In the genomic region with DNA sequence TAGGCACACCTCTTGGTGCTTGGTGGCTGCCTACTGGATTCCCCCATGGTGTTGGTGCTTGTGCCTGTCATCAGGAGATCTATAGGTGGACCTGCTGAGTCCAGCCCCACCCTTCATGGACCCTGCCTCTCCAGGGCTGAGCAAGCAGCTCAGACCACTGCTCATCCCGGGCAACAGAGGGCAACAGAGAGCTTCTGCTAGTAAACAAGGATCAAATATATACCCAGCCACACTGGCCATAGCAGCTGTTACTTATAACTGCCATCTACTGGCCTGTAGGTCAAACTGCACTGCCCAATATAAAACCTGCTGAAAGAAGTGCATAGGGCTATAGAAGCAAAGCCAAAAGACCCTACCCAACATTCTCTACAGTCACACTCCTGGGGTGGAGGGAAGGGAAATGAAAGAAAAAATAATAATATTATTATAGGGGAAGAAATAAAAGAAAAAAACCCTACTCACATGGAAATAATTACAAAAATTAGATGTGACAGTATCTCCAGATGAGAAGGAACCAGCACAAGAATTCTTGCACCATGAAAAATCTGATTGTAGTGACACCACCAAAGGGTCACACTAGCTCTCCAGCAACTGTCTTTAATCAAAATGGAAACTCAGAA, we compare ENCODE assay signal across 8 cellular contexts. TPM values are rescaled to one million over a fixed set of nuclear protein-coding genes. Genes with fewer than 3 reads are reported as not detected.
DNase-seq lines count a peak whose midpoint lies in the region; ATAC-seq and TF ChIP-seq lines count a peak whose summit lies in the region.

No MANE protein-coding gene starts in this region.

- H3K27ac Mint-ChIP-seq in activated CD4-positive, alpha-beta memory T cell treated with anti-CD3 and anti-CD28 coated beads, Interleukin-2, amount 10 ng/mL, durations not matched to agents 7 days and 5 days = no peak overlapping the region

- POLR2A ChIA-PET in activated CD4-positive, alpha-beta memory T cell treated with anti-CD3 and anti-CD28 coated beads, Interleukin-2, amount 10 ng/mL, durations not matched to agents 7 days and 5 days (lab: Charles Lee) = interaction anchor here (1.1 kb wide), 1 partner anchor 55 kb away, joined by 12 read pairs; a partner anchor contains a TSS

- H4K20me1 ChIP-seq in fibroblast of lung (ENCODE audit: control insufficient read depth, extremely low read depth, insufficient read depth, low read length) = no peaks in the 10 kb centered on the region

- H3K27me3 ChIP-seq in fibroblast of lung (ENCODE audit: control insufficient read depth, insufficient read depth, low read length) (no peaks in the 10 kb centered on the region), stomach (no peaks in the 10 kb centered on the region)

- no peak overlapping the region for H3K4me3 Mint-ChIP-seq in activated CD4-positive, alpha-beta memory T cell treated with anti-CD3 and anti-CD28 coated beads, Interleukin-2, amount 10 ng/mL, durations not matched to agents 7 days and 5 days

- H3K27ac ChIP-seq in fibroblast of lung (ENCODE audit: insufficient read depth, low read length) (no peak overlapping the region), stomach (no peak overlapping the region)

- no peaks in the 10 kb centered on the region for H3K36me3 ChIP-seq in fibroblast of lung (ENCODE audit: control insufficient read depth, insufficient read depth, low read length)
- H3K36me3 ChIP-seq in stomach = no peaks in the 10 kb centered on the region

- ATAC-seq in GM18520 (IDR thresholded peaks at IDR 0.05; ENCODE audit: unreplicated experiment) (peak; percentile 98), HG02970 (IDR thresholded peaks at IDR 0.05; ENCODE audit: low FRiP score, unreplicated experiment) (peak; percentile 100)

- H3K4me3 ChIP-seq in AG09309 (ENCODE audit: control insufficient read depth, low read depth, low read length) = no peak overlapping the region
- H3K4me3 ChIP-seq in fibroblast of lung (replicated peaks in 1 of 4; ENCODE audit: control extremely low read depth in 1 of 4, insufficient read depth in 1 of 4, low read depth in 3 of 4, low read length in 4 of 4) = no peak overlapping the region
- no peak overlapping the region for H3K4me3 ChIP-seq in stomach

- H3K4me2 ChIP-seq in fibroblast of lung (ENCODE audit: extremely low read depth, insufficient read depth, low read length) = no peak overlapping the region

- peak; percentile 63 for TF ChIP-seq CTCF in AG09309 (IDR thresholded peaks at IDR 0.05; ENCODE audit: control insufficient read depth, insufficient read depth, low read depth, low read length, missing control alignments)
- TF ChIP-seq CTCF in fibroblast of lung (conservative IDR thresholded peaks at IDR 0.05 in 1 of 2, IDR thresholded peaks at IDR 0.05 in 1 of 2; ENCODE audit: low read depth in 1 of 2, low read length in 2 of 2) = peak; percentile 35 to 48
- TF ChIP-seq CTCF in stomach (IDR thresholded peaks at IDR 0.05) = peak in 2 of 7 experiments; percentile 16 to 38

- no peaks in the 10 kb centered on the region for H3K36me3 Mint-ChIP-seq in activated CD4-positive, alpha-beta memory T cell treated with anti-CD3 and anti-CD28 coated beads, Interleukin-2, amount 10 ng/mL, durations not matched to agents 7 days and 5 days (ENCODE audit: low read depth)

- no peaks in the 10 kb centered on the region for H3K79me2 ChIP-seq in fibroblast of lung (ENCODE audit: control insufficient read depth, insufficient read depth, low read length)

- H3K9me3 ChIP-seq in fibroblast of lung (ENCODE audit: control insufficient read depth, insufficient read depth, low read depth, low read length) (no peaks in the 10 kb centered on the region), stomach (peaks cover 9 to 26% (median 19%) of the 10 kb centered on the region in 4 donors)

- no peak for TF ChIP-seq EP300 in stomach (IDR thresholded peaks at IDR 0.05)

- H2AFZ ChIP-seq in fibroblast of lung (ENCODE audit: low read length) = no peak overlapping the region

- H3K27me3 Mint-ChIP-seq in activated CD4-positive, alpha-beta memory T cell treated with anti-CD3 and anti-CD28 coated beads, Interleukin-2, amount 10 ng/mL, durations not matched to agents 7 days and 5 days = peaks cover 36% of the 10 kb centered on the region

- CTCF ChIA-PET in activated CD4-positive, alpha-beta memory T cell treated with anti-CD3 and anti-CD28 coated beads, Interleukin-2, amount 10 ng/mL, durations not matched to agents 7 days and 5 days (lab: Charles Lee) = interaction anchor here (0.7 to 2.1 kb wide), 27 partner anchors 12 to 762 kb away, joined by 3 to 35 read pairs (median 3); a partner anchor contains a TSS

- H3K9ac ChIP-seq in fibroblast of lung (ENCODE audit: insufficient read depth, low read length) = no peak overlapping the region

- H3K4me1 ChIP-seq in fibroblast of lung (ENCODE audit: control insufficient read depth, extremely low read depth, insufficient read depth, low read length) = no peaks in the 10 kb centered on the region
- H3K4me1 ChIP-seq in stomach = no peaks in the 10 kb centered on the region

- intact Hi-C loops in stomach (cut with DNase I; ENCODE audit: low total_unique reads) = no loop called here

- no peak for TF ChIP-seq POLR2A in stomach (IDR thresholded peaks at IDR 0.05)

- peaks cover 12% of the 10 kb centered on the region for H3K4me1 Mint-ChIP-seq in activated CD4-positive, alpha-beta memory T cell treated with anti-CD3 and anti-CD28 coated beads, Interleukin-2, amount 10 ng/mL, durations not matched to agents 7 days and 5 days

- H3K9me3 Mint-ChIP-seq in activated CD4-positive, alpha-beta memory T cell treated with anti-CD3 and anti-CD28 coated beads, Interleukin-2, amount 10 ng/mL, durations not matched to agents 7 days and 5 days = peaks cover 2% of the 10 kb centered on the region

- WGBS in stomach, 5 donors = 0 to 2% (median 0%) methylated on average over 1 of the region's 1 CpG

- DNase-seq in AG09309 (ENCODE audit: low read depth) = peak; percentile 5
- peak; percentile 14 for DNase-seq in NCI-H2171 (lab: John Stamatoyannopoulos, UW)
- DNase-seq in activated CD4-positive, alpha-beta memory T cell treated with anti-CD3 and anti-CD28 coated beads, Interleukin-2, amount 10 ng/mL, durations not matched to agents 7 days and 5 days = peak; percentile 60
- peak; percentile 24 to 41 for DNase-seq in fibroblast of lung (ENCODE audit: low read depth in 2 of 2)
- DNase-seq in stimulated activated CD4-positive, alpha-beta T cell treated with anti-CD3 and anti-CD28 coated beads, Interleukin-12 subunit alpha, Interleukin-12 subunit beta, amount 100 ng/mL, for 4 hours = peak; percentile 17
- no peak for DNase-seq in stomach

RNA-seq across cellular contexts. Expression of a gene that starts 54.9 kb away (rescaled TPM):
- total RNA-seq in activated CD4-positive, alpha-beta memory T cell treated with anti-CD3 and anti-CD28 coated beads, Interleukin-2, amount 10 ng/mL, durations not matched to agents 7 days and 5 days = 10 to 100 TPM; 37.2 to 38.0 TPM
- total RNA-seq in fibroblast of lung (10.3 and 12.4 TPM in 2 replicates), stomach (10 to 100 TPM in 4 of 5 donors, 1 to 10 TPM in 1; 9.3 to 41.9 (median 32.6) TPM)
- polyA plus RNA-seq in fibroblast of lung (15.8 and 16.6 TPM in 2 replicates), stomach (1 to 10 TPM; 3.8 to 7.0 (median 6.4) TPM)
- 9.0 and 10.2 TPM in 2 replicates for polyA plus RNA-seq in fibroblast of lung (2012)
- 3.7 and 5.0 TPM in 2 replicates for polyA minus RNA-seq in fibroblast of lung (ENCODE audit: low replicate concordance)
